In the genomic region with DNA sequence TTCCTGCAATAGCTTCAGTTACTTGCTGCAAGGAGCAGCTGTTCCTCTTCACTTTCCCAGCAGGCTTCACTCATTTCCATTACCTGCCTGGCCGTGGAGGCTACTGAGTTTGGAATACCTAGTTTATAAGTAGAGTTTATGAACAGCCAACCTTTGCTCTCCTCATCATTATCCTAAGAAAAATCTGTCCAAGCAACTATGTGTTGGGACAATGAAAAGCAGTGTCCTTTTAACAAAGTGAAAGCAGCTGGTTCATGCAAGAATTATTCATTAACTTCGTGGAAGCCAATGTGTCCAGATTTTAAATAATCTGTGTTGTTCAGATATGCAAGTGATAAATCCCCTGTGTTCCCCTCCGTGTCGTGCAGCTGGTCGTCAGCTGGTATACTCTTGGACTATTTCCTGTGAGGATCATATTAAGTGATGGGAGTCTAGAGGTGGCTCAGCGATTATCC, we compare ENCODE assay signal across 10 cellular contexts. TPM values are rescaled to one million over a fixed set of nuclear protein-coding genes. Genes with fewer than 3 reads are reported as not detected.
DNase-seq lines count a peak whose midpoint lies in the region; ATAC-seq and TF ChIP-seq lines count a peak whose summit lies in the region.
"Had no signal": no experiment of that assay in that cellular context is flagged by ENCODE, and none has a peak within 500 bp of the region (broad histone marks: within the 10 kb centered on the region; RNA-seq: fewer than 3 reads in every experiment).

No MANE protein-coding gene starts in this region.

- no peaks in the 10 kb centered on the region for H3F3A ChIP-seq in PC-9 (ENCODE audit: insufficient read depth, low read depth)

- POLR2A ChIA-PET in PC-9 (lab: Charles Lee; ENCODE audit: unreplicated experiment): no interaction called here

- H3K36me3 ChIP-seq in PC-9 (ENCODE audit: low read depth) (no peaks in the 10 kb centered on the region), skeletal muscle tissue (ENCODE audit: control insufficient read depth in 3 of 3, insufficient read depth in 3 of 3, low read length in 3 of 3) (no peaks in the 10 kb centered on the region)

- H3K4me1 ChIP-seq in PC-9 (replicated peaks; ENCODE audit: insufficient read depth) (no peaks in the 10 kb centered on the region), skeletal muscle tissue (ENCODE audit: control insufficient read depth in 3 of 3, insufficient read depth in 3 of 3, low read length in 3 of 3) (peaks cover 0 to 8% (median 3%) of the 10 kb centered on the region in 3 donors)

- no peaks in the 10 kb centered on the region for H4K20me1 ChIP-seq in PC-9 (ENCODE audit: insufficient read depth)

- no peaks in the 10 kb centered on the region for H3K79me2 ChIP-seq in PC-9 (ENCODE audit: low read depth)

- intact Hi-C loops in PC-9 (cut with micrococcal nuclease; ENCODE audit: unreplicated experiment) (no loop called here), left colon (cut with DNase I, micrococcal nuclease) (no loop called here)

- H3K27me3 ChIP-seq in PC-9 (ENCODE audit: insufficient read depth, low read depth) (no peaks in the 10 kb centered on the region), skeletal muscle tissue (ENCODE audit: control insufficient read depth in 3 of 3, insufficient read depth in 3 of 3, low read length in 3 of 3) (no peaks in the 10 kb centered on the region)

- no peak for DNase-seq in PC-9
- no peak for DNase-seq in left colon
- no peak for DNase-seq in GDM1 (lab: John Stamatoyannopoulos, UW)
- no peak for DNase-seq in effector CD8-positive, alpha-beta T cell (lab: John Stamatoyannopoulos, UW)
- DNase-seq in Kasumi-1 (lab: John Stamatoyannopoulos, UW): no peak
- DNase-seq: activated CD8-positive, alpha-beta memory T cell treated with anti-CD3 and anti-CD28 coated beads, Interleukin-2, amount 50 U/mL, for 48 hours; activated naive CD8-positive, alpha-beta T cell treated with anti-CD3 and anti-CD28 coated beads for 36 hours; retina had no signal

- BruUV-seq in PC-9 (replicated peaks; lab: Mats Ljungman, UMichigan): no TSS peak

- H3K27ac ChIP-seq in PC-9: no peak overlapping the region
- no peak overlapping the region for H3K27ac ChIP-seq in skeletal muscle tissue (ENCODE audit: low read depth, low read length)

- no peak overlapping the region for H3K4me2 ChIP-seq in PC-9

- peak overlapping the region; percentile 23; the same call in 1 of the 2 replicates for H2AFZ ChIP-seq in PC-9

- H3K9me2 ChIP-seq in PC-9 (ENCODE audit: insufficient read depth): no peaks in the 10 kb centered on the region

- TF ChIP-seq CTCF in PC-9 (conservative IDR thresholded peaks at IDR 0.05): no peak

- H3K9ac ChIP-seq in skeletal muscle tissue (ENCODE audit: low read depth in 1 of 3, low read length in 3 of 3): peak overlapping the region in 1 of 3 donors; percentile 47

- peak; percentile 46 for ATAC-seq in GM18909 (IDR thresholded peaks at IDR 0.05; ENCODE audit: poor library complexity, unreplicated experiment)
- peak; percentile 87 for ATAC-seq in left colon

- H3K9me3 ChIP-seq in PC-9 (ENCODE audit: insufficient read depth, low read depth) (no peaks in the 10 kb centered on the region), skeletal muscle tissue (ENCODE audit: control insufficient read depth in 3 of 3, low read length in 3 of 3) (no peaks in the 10 kb centered on the region)

- H3K4me3 ChIP-seq in PC-9 (no peak overlapping the region), skeletal muscle tissue (ENCODE audit: low read length in 3 of 3) (peak overlapping the region; percentile 17 to 59 (median 24))

- CTCF ChIA-PET in PC-9 (lab: Charles Lee): no interaction called here

RNA-seq across cellular contexts. Expression of gene SSR3, which starts 39.3 kb away (rescaled TPM):
- total RNA-seq in PC-9 (2021) (117 and 152 TPM in 2 replicates), left colon (100 to 1,000 TPM; 114 to 123 TPM), skeletal muscle tissue (71.5 TPM)
